ENCODE assay signal across 8 cellular contexts in genomic region chr20:31603822-31604566, GRCh38. TPM values are rescaled to one million over a fixed set of nuclear protein-coding genes. Genes with fewer than 3 reads are reported as not detected.
A peak's percentile ranks its signal among the peaks of the same experiment; 100 is the strongest.
DNase-seq lines count a peak whose midpoint lies in the region; ATAC-seq and TF ChIP-seq lines count a peak whose summit lies in the region.

No MANE protein-coding gene starts in this region.

- POLR2A ChIA-PET in PC-9 (lab: Charles Lee; ENCODE audit: unreplicated experiment), result interaction anchor here (0.5 to 2.6 kb wide), 12 partner anchors 8 to 252 kb away, joined by 3 to 81 read pairs (median 11); no protein-coding TSS in a partner anchor

- peaks cover 62% of the 10 kb centered on the region for H3K27me3 Mint-ChIP-seq in activated T-cell treated with anti-CD3 and anti-CD28 coated beads, Interleukin-2, amount 50 U/mL, for 24 hours

- ATAC-seq in GM19438 (IDR thresholded peaks at IDR 0.05; ENCODE audit: low read depth, unreplicated experiment), result peak; percentile 51

- H3K36me3 Mint-ChIP-seq in activated T-cell treated with anti-CD3 and anti-CD28 coated beads, Interleukin-2, amount 50 U/mL, for 24 hours (ENCODE audit: low read depth), result no peaks in the 10 kb centered on the region

- H3K27ac Mint-ChIP-seq in activated T-cell treated with anti-CD3 and anti-CD28 coated beads, Interleukin-2, amount 50 U/mL, for 24 hours, result peak overlapping the region; percentile 55

- WGBS in esophagus, 2 donors, result 11% methylated on average over 40 to 43 of the region's 43 CpGs

- H3K36me3 ChIP-seq in KMS-11 (ENCODE audit: insufficient read depth) (no peaks in the 10 kb centered on the region), PC-9 (ENCODE audit: low read depth) (peaks cover 8% of the 10 kb centered on the region; the same call in 1 of the 2 replicates), esophagus (ENCODE audit: control insufficient read depth in 2 of 2, insufficient read depth in 2 of 2, low read length in 1 of 2) (no peaks in the 10 kb centered on the region)

- H3K4me3 Mint-ChIP-seq in activated T-cell treated with anti-CD3 and anti-CD28 coated beads, Interleukin-2, amount 50 U/mL, for 24 hours, result peak overlapping the region; percentile 81

- H3K4me1 Mint-ChIP-seq in activated T-cell treated with anti-CD3 and anti-CD28 coated beads, Interleukin-2, amount 50 U/mL, for 24 hours (ENCODE audit: low read depth), result peaks cover 36% of the 10 kb centered on the region

- H3K27me3 ChIP-seq in KMS-11 (ENCODE audit: insufficient read depth, low read depth) (no peaks in the 10 kb centered on the region), PC-9 (ENCODE audit: insufficient read depth, low read depth) (no peaks in the 10 kb centered on the region), esophagus (ENCODE audit: control insufficient read depth in 1 of 2, insufficient read depth in 2 of 2, low read length in 2 of 2) (no peaks in the 10 kb centered on the region)

- H3K79me2 ChIP-seq in KMS-11 (ENCODE audit: insufficient read depth, low read depth) (peaks cover 16% of the 10 kb centered on the region), PC-9 (ENCODE audit: low read depth) (peaks cover 37% of the 10 kb centered on the region)

- peak overlapping the region; percentile 76 for H3K9ac ChIP-seq in KMS-11

- peak overlapping the region; percentile 60 for H2AFZ ChIP-seq in KMS-11 (ENCODE audit: low read depth)
- H2AFZ ChIP-seq in PC-9, result no peak overlapping the region

- no TSS peak for BruUV-seq in PC-9 (replicated peaks; lab: Mats Ljungman, UMichigan)

- H3K27ac ChIP-seq in KMS-11, result peak overlapping the region; percentile 85
- H3K27ac ChIP-seq in PC-9, result peak overlapping the region; percentile 96
- peak overlapping the region; percentile 79 to 89 for H3K27ac ChIP-seq in esophagus (ENCODE audit: low read depth in 2 of 2, low read length in 1 of 2)

- TF ChIP-seq CTCF in KMS-11 (conservative IDR thresholded peaks at IDR 0.05; ENCODE audit: low read depth, low read length) (no peak), PC-9 (conservative IDR thresholded peaks at IDR 0.05) (no peak)

- H3K4me1 ChIP-seq in KMS-11 (ENCODE audit: low read depth, poor library complexity, severe bottlenecking), result peaks cover 54% of the 10 kb centered on the region
- peaks cover 41% of the 10 kb centered on the region for H3K4me1 ChIP-seq in PC-9 (replicated peaks; ENCODE audit: insufficient read depth)
- H3K4me1 ChIP-seq in esophagus (ENCODE audit: control insufficient read depth in 2 of 2, insufficient read depth in 2 of 2, low read length in 1 of 2), result peaks cover 0 to 6% of the 10 kb centered on the region in 2 donors

- H3F3A ChIP-seq in PC-9 (ENCODE audit: insufficient read depth, low read depth), result peaks cover 63% of the 10 kb centered on the region

- no peaks in the 10 kb centered on the region for H3K9me2 ChIP-seq in PC-9 (ENCODE audit: insufficient read depth)

- H3K4me2 ChIP-seq in KMS-11, result peak overlapping the region; percentile 91
- peak overlapping the region; percentile 90 for H3K4me2 ChIP-seq in PC-9

- H3K4me3 ChIP-seq in KMS-11 (IDR thresholded peaks at IDR 0.05; ENCODE audit: insufficient read depth, low read depth, low read length), result no peak overlapping the region
- H3K4me3 ChIP-seq in PC-9, result peak overlapping the region; percentile 97; the same call in 1 of the 2 replicates
- H3K4me3 ChIP-seq in esophagus (ENCODE audit: low read depth in 1 of 2, low read length in 2 of 2), result peak overlapping the region; percentile 81 to 83

- CTCF ChIA-PET in PC-9 (lab: Charles Lee), result interaction anchor here (0.9 to 1.9 kb wide), 5 partner anchors 9 to 43 kb away, joined by 3 to 6 read pairs (median 4); no protein-coding TSS in a partner anchor

- DNase-seq in Ammon's horn (ENCODE audit: low spot score), result peak; percentile 97
- peak; percentile 92 to 99 for DNase-seq in PC-9
- peak; percentile 72 for DNase-seq in activated T-cell treated with anti-CD3 and anti-CD28 coated beads, Interleukin-2, amount 50 U/mL, for 24 hours
- DNase-seq in mucosa of gallbladder (ENCODE audit: low spot score), result peak; percentile 95
- DNase-seq in stimulated activated CD8-positive, alpha-beta memory T cell treated with anti-CD3 and anti-CD28 coated beads, Interleukin-2, amount 100 ng/mL, for 1 hour (ENCODE audit: low read depth in 2 of 2), result peak; percentile 47

- H3K9me3 ChIP-seq in PC-9 (ENCODE audit: insufficient read depth, low read depth), result no peaks in the 10 kb centered on the region
- no peaks in the 10 kb centered on the region for H3K9me3 ChIP-seq in esophagus (ENCODE audit: control insufficient read depth in 2 of 2, insufficient read depth in 1 of 2, low read depth in 1 of 2, low read length in 1 of 2)

- H4K20me1 ChIP-seq in KMS-11 (ENCODE audit: insufficient read depth) (no peaks in the 10 kb centered on the region), PC-9 (ENCODE audit: insufficient read depth) (peaks cover 5% of the 10 kb centered on the region; the same call in 1 of the 2 replicates)

- no peaks in the 10 kb centered on the region for H3K9me3 Mint-ChIP-seq in activated T-cell treated with anti-CD3 and anti-CD28 coated beads, Interleukin-2, amount 50 U/mL, for 24 hours

- intact Hi-C loops in PC-9 (cut with micrococcal nuclease; ENCODE audit: unreplicated experiment), result loop anchor here (1.0 kb wide), 2 partner anchors 11 to 31 kb away; no protein-coding TSS in a partner anchor

RNA-seq across cellular contexts. Expression of gene ID1, which starts 1.1 kb away (rescaled TPM):
- total RNA-seq in PC-9 (2021) (74.4 and 164 TPM in 2 replicates), mucosa of gallbladder (59.7 TPM)
- 100 to 1,000 TPM; 158 to 489 TPM for polyA plus RNA-seq in esophagus

RNA-seq across cellular contexts. Expression of gene COX4I2, which starts 33.7 kb away (rescaled TPM):
- total RNA-seq in PC-9 (2021) (not detected in 2 replicates), mucosa of gallbladder (3.8 TPM)
- 1 to 10 TPM; 2.6 to 3.8 TPM for polyA plus RNA-seq in esophagus

Comparison
In these comparisons a context has a peak if more than half of its experiments do, and no peak if none do; other contexts are left out.
1. DNase-seq: peak in every context shown above with its lines; median percentile 97 in Ammon's horn; 96 in PC-9; 95 in mucosa of gallbladder; 72 in activated T-cell treated with anti-CD3 and anti-CD28 coated beads, Interleukin-2, amount 50 U/mL, for 24 hours; 47 in stimulated activated CD8-positive, alpha-beta memory T cell treated with anti-CD3 and anti-CD28 coated beads, Interleukin-2, amount 100 ng/mL, for 1 hour.